21 cellular contexts compared by ENCODE assay signal in genomic region chr3:106943071-106943470, GRCh38.
A peak's percentile ranks its signal among the peaks of the same experiment; 100 is the strongest.
DNase-seq lines count a peak whose midpoint lies in the region; ATAC-seq and TF ChIP-seq lines count a peak whose summit lies in the region.
"Had no signal": no experiment of that assay in that cellular context is flagged by ENCODE, and none has a peak within 500 bp of the region (broad histone marks: within the 10 kb centered on the region; RNA-seq: fewer than 3 reads in every experiment).

No MANE protein-coding gene starts in this region.

- H3K36me3 ChIP-seq in GM23248 (ENCODE audit: low read depth): no peaks in the 10 kb centered on the region
- no peaks in the 10 kb centered on the region for H3K36me3 ChIP-seq in adipocyte (ENCODE audit: control insufficient read depth, insufficient read depth, low read length, severe bottlenecking)
- no peaks in the 10 kb centered on the region for H3K36me3 ChIP-seq in neural progenitor cell
- H3K36me3 ChIP-seq: BLaER1 treated with 17β-estradiol and CSF1 and Interleukin-3, amounts not matched to agents 10 nM and 100 nM had no signal

- H3F3A ChIP-seq in GM23248 (ENCODE audit: insufficient read depth) (peaks cover 5% of the 10 kb centered on the region; the same call in 1 of the 2 replicates), neural progenitor cell (ENCODE audit: low read depth) (no peaks in the 10 kb centered on the region)

- no peaks in the 10 kb centered on the region for H3K9me3 Mint-ChIP-seq in neural progenitor cell
- H3K9me3 Mint-ChIP-seq in stimulated activated naive CD8-positive, alpha-beta T cell treated with anti-CD3 and anti-CD28 coated beads, Interleukin-15, amount 100 ng/mL, for 72 hours: peaks cover 0 to 4% of the 10 kb centered on the region in 2 donors
- H3K9me3 Mint-ChIP-seq: CD8-positive, alpha-beta T cell had no signal

- H3K27me3 ChIP-seq in GM23248 (replicated peaks; ENCODE audit: insufficient read depth): no peaks in the 10 kb centered on the region
- no peaks in the 10 kb centered on the region for H3K27me3 ChIP-seq in adipocyte (replicated peaks; ENCODE audit: control insufficient read depth, insufficient read depth, low read length)
- no peaks in the 10 kb centered on the region for H3K27me3 ChIP-seq in neural progenitor cell
- H3K27me3 ChIP-seq: BLaER1 treated with 17β-estradiol and CSF1 and Interleukin-3, amounts not matched to agents 10 nM and 100 nM had no signal

- no peak overlapping the region for H3K9ac ChIP-seq in GM23248
- peak overlapping the region; percentile 50 for H3K9ac ChIP-seq in adipocyte (ENCODE audit: low read length)
- H3K9ac ChIP-seq in neural progenitor cell: no peak overlapping the region
- H3K9ac ChIP-seq: BLaER1 treated with 17β-estradiol and CSF1 and Interleukin-3, amounts not matched to agents 10 nM and 100 nM; KMS-11 had no signal

- no peak overlapping the region for H3K27ac ChIP-seq in GM23248
- no peak overlapping the region for H3K27ac ChIP-seq in neural progenitor cell
- H3K27ac ChIP-seq: A549, KMS-11, RWPE1 had no signal

- H3K27me3 Mint-ChIP-seq in neural progenitor cell (ENCODE audit: insufficient read depth, low read depth): no peaks in the 10 kb centered on the region
- no peaks in the 10 kb centered on the region for H3K27me3 Mint-ChIP-seq in stimulated activated naive CD8-positive, alpha-beta T cell treated with anti-CD3 and anti-CD28 coated beads, Interleukin-15, amount 100 ng/mL, for 72 hours

- in situ Hi-C loops in GM23248 (cut with MboI): no loop called here

- H3K79me2 ChIP-seq in GM23248 (ENCODE audit: insufficient read depth) (no peaks in the 10 kb centered on the region), neural progenitor cell (ENCODE audit: low read depth) (no peaks in the 10 kb centered on the region)

- H2AFZ ChIP-seq in GM23248 (peak overlapping the region; percentile 31), neural progenitor cell (replicated peaks) (peak overlapping the region; percentile 30)

- H3K4me2 ChIP-seq in GM23248 (ENCODE audit: unreplicated experiment) (no peak overlapping the region), neural progenitor cell (no peak overlapping the region)
- H3K4me2 ChIP-seq: A549; BLaER1 treated with 17β-estradiol and CSF1 and Interleukin-3, amounts not matched to agents 10 nM and 100 nM; KMS-11 had no signal

- ATAC-seq in HG03280 (IDR thresholded peaks at IDR 0.05; ENCODE audit: unreplicated experiment) (no peak), esophagus mucosa (no peak)
- no peak for ATAC-seq in stimulated activated naive CD8-positive, alpha-beta T cell treated with anti-CD3 and anti-CD28 coated beads, Interleukin-15, amount 100 ng/mL, for 72 hours
- ATAC-seq: A549; CD8-positive, alpha-beta T cell; PC-3 had no signal

- DNase-seq in GM23248: peak; percentile 43
- peak; percentile 74 for DNase-seq in adipocyte (ENCODE audit: low read depth)
- peak; percentile 17 for DNase-seq in fibroblast of pulmonary artery (ENCODE audit: low read depth)
- DNase-seq in neural progenitor cell (ENCODE audit: low spot score): no peak
- DNase-seq in stimulated activated naive CD8-positive, alpha-beta T cell treated with anti-CD3 and anti-CD28 coated beads, Interleukin-15, amount 100 ng/mL, for 72 hours: no peak
- no peak for DNase-seq in activated CD4-positive, alpha-beta T cell treated with anti-CD3 and anti-CD28 coated beads for 48 hours
- DNase-seq: Calu3; CD8-positive, alpha-beta T cell; GF-D8; NCI-H1048; NCI-H1436; NCI-H1930; NCI-H226; NCI-H524 treated with DMSO at 0.1 percent for 48 hours; PC-3 had no signal

- H3K4me3 ChIP-seq in GM23248 (no peak overlapping the region), adipocyte (ENCODE audit: low read length) (peak overlapping the region; percentile 24), fibroblast of pulmonary artery (replicated peaks; ENCODE audit: low read depth, low read length) (no peak overlapping the region), neural progenitor cell (no peak overlapping the region)
- H3K4me3 ChIP-seq: A549; BLaER1 treated with 17β-estradiol and CSF1 and Interleukin-3, amounts not matched to agents 10 nM and 100 nM had no signal

- no peaks in the 10 kb centered on the region for H3K4me1 Mint-ChIP-seq in neural progenitor cell
- H3K4me1 Mint-ChIP-seq in stimulated activated naive CD8-positive, alpha-beta T cell treated with anti-CD3 and anti-CD28 coated beads, Interleukin-15, amount 100 ng/mL, for 72 hours: no peaks in the 10 kb centered on the region

- no peak overlapping the region for H3K4me3 Mint-ChIP-seq in neural progenitor cell
- H3K4me3 Mint-ChIP-seq in stimulated activated naive CD8-positive, alpha-beta T cell treated with anti-CD3 and anti-CD28 coated beads, Interleukin-15, amount 100 ng/mL, for 72 hours: no peak overlapping the region
- H3K4me3 Mint-ChIP-seq: CD8-positive, alpha-beta T cell had no signal

- no peaks in the 10 kb centered on the region for H3K9me2 ChIP-seq in GM23248 (ENCODE audit: insufficient read depth)

- TF ChIP-seq CTCF in fibroblast of pulmonary artery (IDR thresholded peaks at IDR 0.05; ENCODE audit: low read length, missing control alignments) (no peak), neural progenitor cell (IDR thresholded peaks at IDR 0.05) (no peak)

- H3K27ac Mint-ChIP-seq in neural progenitor cell: no peak overlapping the region
- no peak overlapping the region for H3K27ac Mint-ChIP-seq in stimulated activated naive CD8-positive, alpha-beta T cell treated with anti-CD3 and anti-CD28 coated beads, Interleukin-15, amount 100 ng/mL, for 72 hours
- H3K27ac Mint-ChIP-seq: CD8-positive, alpha-beta T cell had no signal

- H3K36me3 Mint-ChIP-seq in neural progenitor cell: no peaks in the 10 kb centered on the region
- H3K36me3 Mint-ChIP-seq: CD8-positive, alpha-beta T cell had no signal

- H3K9me3 ChIP-seq in GM23248 (ENCODE audit: low read depth) (no peaks in the 10 kb centered on the region), adipocyte (ENCODE audit: control insufficient read depth, low read length) (no peaks in the 10 kb centered on the region), neural progenitor cell (ENCODE audit: low read depth) (no peaks in the 10 kb centered on the region)
- H3K9me3 ChIP-seq: A549 had no signal

- H3K4me1 ChIP-seq in GM23248 (ENCODE audit: insufficient read depth): peaks cover 12% of the 10 kb centered on the region; the same call in 1 of the 2 replicates
- H3K4me1 ChIP-seq in adipocyte (ENCODE audit: control insufficient read depth, insufficient read depth, low read length): peaks cover 11% of the 10 kb centered on the region
- H3K4me1 ChIP-seq in neural progenitor cell: no peaks in the 10 kb centered on the region
- H3K4me1 ChIP-seq: A549 had no signal

- H4K20me1 ChIP-seq in GM23248 (ENCODE audit: insufficient read depth): no peaks in the 10 kb centered on the region
- no peaks in the 10 kb centered on the region for H4K20me1 ChIP-seq in neural progenitor cell (ENCODE audit: low read depth)
- H4K20me1 ChIP-seq: BLaER1 treated with 17β-estradiol and CSF1 and Interleukin-3, amounts not matched to agents 10 nM and 100 nM had no signal

Comparison
In these comparisons a context has a peak if more than half of its experiments do, and no peak if none do; other contexts are left out.
1. DNase-seq: peak in GM23248 (single experiment), adipocyte (single experiment) and fibroblast of pulmonary artery (single experiment); none in neural progenitor cell (single experiment), stimulated activated naive CD8-positive, alpha-beta T cell treated with anti-CD3 and anti-CD28 coated beads, Interleukin-15, amount 100 ng/mL, for 72 hours (0 of 2) and activated CD4-positive, alpha-beta T cell treated with anti-CD3 and anti-CD28 coated beads for 48 hours (single experiment).